In the genomic region with DNA sequence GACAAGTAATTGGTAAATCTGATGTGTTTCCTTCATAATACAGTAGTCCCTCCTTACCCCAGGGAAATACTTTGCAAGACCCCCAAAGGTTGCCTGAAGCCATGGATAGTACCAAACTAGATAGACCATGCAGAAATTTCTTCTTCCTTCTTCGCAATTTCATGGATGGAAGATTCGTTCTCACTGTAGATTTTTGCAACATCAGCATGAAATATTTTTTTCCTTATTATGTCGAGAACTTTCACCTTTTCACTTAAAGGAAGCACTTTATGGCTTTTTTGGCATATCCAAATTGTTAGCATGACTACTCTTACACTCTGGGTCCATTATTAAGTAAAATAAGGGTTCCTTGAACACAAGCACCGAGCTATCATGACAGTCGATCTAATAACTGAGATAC, we compare ENCODE assay signal across 35 cellular contexts.
DNase-seq lines count a peak whose midpoint lies in the region; ATAC-seq, FAIRE-seq and TF ChIP-seq lines count a peak whose summit lies in the region.
"Had no signal": no experiment of that assay in that cellular context is flagged by ENCODE, and none has a peak within 500 bp of the region (broad histone marks: within the 10 kb centered on the region; RNA-seq: fewer than 3 reads in every experiment).

No MANE protein-coding gene starts in this region.

- H3K9me2 ChIP-seq in MM.1S (replicated peaks; ENCODE audit: insufficient read depth, low read length), result no peaks in the 10 kb centered on the region

- no peak overlapping the region for H3K23ac ChIP-seq in IMR-90 (ENCODE audit: low read depth, low read length)

- TF ChIP-seq EP300 in HepG2 (IDR thresholded peaks at IDR 0.05; ENCODE audit: low read depth in 2 of 2, low read length in 2 of 2), result no peak
- no peak for TF ChIP-seq EP300 in HepG2 (CRISPR knock-in tag; IDR thresholded peaks at IDR 0.05; ENCODE audit: borderline replicate concordance)
- no peak for TF ChIP-seq EP300 in A549 (IDR thresholded peaks at IDR 0.05)
- TF ChIP-seq EP300 in K562 (IDR thresholded peaks at IDR 0.05; ENCODE audit: low read length), result no peak

- WGBS in HepG2 (ENCODE audit: low lambda C conversion rate), result 6% methylated on average over 5 of the region's 5 CpGs
- WGBS in right lobe of liver (ENCODE audit: insufficient coverage, low coverage, low lambda C conversion rate, missing lambda C conversion rate), result 30% methylated on average over 5 of the region's 5 CpGs
- WGBS in A549 (ENCODE audit: missing lambda C conversion rate), result under 1% methylated on average over 5 of the region's 5 CpGs
- WGBS in IMR-90 (ENCODE audit: extremely low coverage in 2 of 2, insufficient read length in 1 of 2), 2 experiments, result 44% methylated on average over 2 of the region's 5 CpGs; no CpG with 5 or more reads in 1 of the 2 experiments
- 2% methylated on average over 5 of the region's 5 CpGs for WGBS in K562 (ENCODE audit: insufficient coverage, low coverage, missing lambda C conversion rate)

- H4K20me1 ChIP-seq in HepG2 (ENCODE audit: insufficient read depth, low read length) (no peaks in the 10 kb centered on the region), IMR-90 (ENCODE audit: insufficient read depth, low read length) (no peaks in the 10 kb centered on the region), K562 (replicated peaks; ENCODE audit: control insufficient read depth, insufficient read depth, low read length) (no peaks in the 10 kb centered on the region), MM.1S (ENCODE audit: insufficient read depth, low read length) (no peaks in the 10 kb centered on the region)
- H4K20me1 ChIP-seq: BLaER1; BLaER1 treated with 17β-estradiol and CSF1 and Interleukin-3, amounts not matched to agents 10 nM and 100 nM had no signal

- FAIRE-seq in HepG2 (lab: Jason Lieb, UNC) (no peak), A549 (lab: Jason Lieb, UNC) (no peak), K562 (lab: Jason Lieb, UNC) (no peak)
- FAIRE-seq: A204.1, D721Med had no signal

- dilution Hi-C loops in IMR-90 (cut with HindIII; ENCODE audit: low sequenced_read_pairs, unreplicated experiment), result no loop called here

- no peaks in the 10 kb centered on the region for H3K79me1 ChIP-seq in IMR-90 (ENCODE audit: low read depth in 1 of 2, low read length in 2 of 2)

- DNase-seq in HepG2 (ENCODE audit: low spot score) (no peak), right lobe of liver (no peak), A549 (ENCODE audit: low read depth in 1 of 2, low spot score in 1 of 2) (no peak), IMR-90 (no peak), K562 (ENCODE audit: extremely low read depth in 1 of 4, low spot score in 3 of 4) (no peak), NCI-H69 (lab: John Stamatoyannopoulos, UW) (no peak), Calu3 (no peak), MM.1S (no peak)
- DNase-seq: 8988T; ACHN; AML-193; BE2C; C1 segment of cervical spinal cord; Caco-2; CD4-positive, alpha-beta memory T cell; CD4-positive, alpha-beta T cell; CD4-positive, CD25-positive, alpha-beta regulatory T cell; CD8-positive, alpha-beta memory T cell; CD8-positive, alpha-beta T cell; COR-L47; DMS 273 treated with DMSO at 0.1 percent for 48 hours; DMS153; DMS53; DMS79; DMS79 treated with DMSO at 0.1 percent for 48 hours; DND-41; EL had no signal

- H3K36me3 ChIP-seq in HepG2 (replicated peaks in 1 of 2; ENCODE audit: control insufficient read depth in 1 of 2, insufficient read depth in 2 of 2, low read length in 2 of 2), result no peaks in the 10 kb centered on the region
- no peaks in the 10 kb centered on the region for H3K36me3 ChIP-seq in right lobe of liver
- no peaks in the 10 kb centered on the region for H3K36me3 ChIP-seq in IMR-90 (ENCODE audit: control insufficient read depth, insufficient read depth, low read length)
- no peaks in the 10 kb centered on the region for H3K36me3 ChIP-seq in K562 (ENCODE audit: control insufficient read depth, insufficient read depth, low read length)
- H3K36me3 ChIP-seq in MM.1S (replicated peaks; ENCODE audit: insufficient read depth, low read length), result no peaks in the 10 kb centered on the region
- H3K36me3 ChIP-seq: BE2C; BLaER1; BLaER1 treated with 17β-estradiol and CSF1 and Interleukin-3, amounts not matched to agents 10 nM and 100 nM had no signal

- H3K9me3 ChIP-seq in HepG2 (ENCODE audit: low read length) (no peaks in the 10 kb centered on the region), right lobe of liver (no peaks in the 10 kb centered on the region), A549 (no peaks in the 10 kb centered on the region), IMR-90 (ENCODE audit: control insufficient read depth, insufficient read depth, low read length) (peaks cover 1% of the 10 kb centered on the region; the same call in 1 of the 2 replicates), K562 (replicated peaks; ENCODE audit: control insufficient read depth, insufficient read depth, low read depth, low read length) (no peaks in the 10 kb centered on the region), MM.1S (replicated peaks; ENCODE audit: insufficient read depth, low read length) (no peaks in the 10 kb centered on the region)
- H3K9me3 ChIP-seq: BE2C; BLaER1; BLaER1 treated with 17β-estradiol and CSF1 and Interleukin-3, amounts not matched to agents 10 nM and 100 nM; Caco-2 had no signal

- peaks cover 19% of the 10 kb centered on the region for H3K27me3 Mint-ChIP-seq in Calu3 (ENCODE audit: unreplicated experiment)
- H3K27me3 Mint-ChIP-seq: B cell; CD4-positive, alpha-beta memory T cell; CD4-positive, alpha-beta T cell had no signal

- no peak overlapping the region for H4K91ac ChIP-seq in IMR-90 (ENCODE audit: insufficient read depth, low read depth, low read length)

- no peak overlapping the region for H3K14ac ChIP-seq in IMR-90 (replicated peaks; ENCODE audit: low read depth, low read length)

- H2BK15ac ChIP-seq in IMR-90 (ENCODE audit: low read depth, low read length), result no peak overlapping the region

- H2BK20ac ChIP-seq in IMR-90 (ENCODE audit: low read depth, low read length), result no peak overlapping the region

- no peak overlapping the region for H2BK5ac ChIP-seq in IMR-90 (ENCODE audit: low read depth, low read length, poor library complexity, severe bottlenecking)

- H2AK9ac ChIP-seq in IMR-90 (replicated peaks; ENCODE audit: low read depth, low read length, poor library complexity), result no peak overlapping the region

- H3K27me3 ChIP-seq in HepG2 (ENCODE audit: control insufficient read depth in 1 of 2, insufficient read depth in 2 of 2, low read length in 2 of 2), result no peaks in the 10 kb centered on the region
- no peaks in the 10 kb centered on the region for H3K27me3 ChIP-seq in right lobe of liver
- no peaks in the 10 kb centered on the region for H3K27me3 ChIP-seq in IMR-90 (ENCODE audit: control insufficient read depth, insufficient read depth, low read length)
- H3K27me3 ChIP-seq in K562 (ENCODE audit: control insufficient read depth in 2 of 2, insufficient read depth in 2 of 2, low read length in 2 of 2), result peaks cover 2 to 4% of the 10 kb centered on the region in 2 experiments; a peak in 1 of 5 replicates
- H3K27me3 ChIP-seq in MM.1S (replicated peaks; ENCODE audit: insufficient read depth, low read length), result no peaks in the 10 kb centered on the region
- H3K27me3 ChIP-seq: BLaER1; BLaER1 treated with 17β-estradiol and CSF1 and Interleukin-3, amounts not matched to agents 10 nM and 100 nM had no signal

- TF ChIP-seq POLR2A in HepG2 (IDR thresholded peaks at IDR 0.05; ENCODE audit: insufficient read depth in 1 of 2, low read depth in 2 of 2, low read length in 2 of 2) (no peak), right lobe of liver (IDR thresholded peaks at IDR 0.05) (no peak), A549 (IDR thresholded peaks at IDR 0.05; ENCODE audit: low read length) (no peak), IMR-90 (IDR thresholded peaks at IDR 0.05; ENCODE audit: low read depth, low read length) (no peak), K562 (conservative IDR thresholded peaks at IDR 0.05) (no peak)

- H3K4me2 ChIP-seq in HepG2 (ENCODE audit: low read depth, low read length), result no peak overlapping the region
- H3K4me2 ChIP-seq in A549, result no peak overlapping the region
- no peak overlapping the region for H3K4me2 ChIP-seq in IMR-90 (ENCODE audit: low read depth, low read length)
- H3K4me2 ChIP-seq in K562 (ENCODE audit: insufficient read depth, low read length), result no peak overlapping the region
- no peak overlapping the region for H3K4me2 ChIP-seq in MM.1S (ENCODE audit: low read depth, low read length)
- H3K4me2 ChIP-seq: BLaER1 had no signal

- ATAC-seq in HepG2 (no peak), right lobe of liver (no peak), A549 (no peak), IMR-90 (ENCODE audit: low read depth) (no peak), K562 (no peak)
- ATAC-seq: CD8-positive, alpha-beta T cell had no signal

- H3K4me1 ChIP-seq in HepG2 (ENCODE audit: insufficient read depth, low read length) (no peaks in the 10 kb centered on the region), right lobe of liver (no peaks in the 10 kb centered on the region), A549 (no peaks in the 10 kb centered on the region), IMR-90 (ENCODE audit: control insufficient read depth, insufficient read depth, low read length) (no peaks in the 10 kb centered on the region), K562 (replicated peaks in 1 of 2; ENCODE audit: control insufficient read depth in 2 of 2, insufficient read depth in 2 of 2, low read length in 2 of 2) (no peaks in the 10 kb centered on the region), MM.1S (ENCODE audit: low read length) (no peaks in the 10 kb centered on the region)
- H3K4me1 ChIP-seq: BLaER1, Caco-2 had no signal

- H3K56ac ChIP-seq in IMR-90 (ENCODE audit: extremely low read depth, insufficient read depth, low read length), result no peak overlapping the region

- no peak overlapping the region for H3K27ac ChIP-seq in HepG2 (ENCODE audit: extremely low read length, insufficient read depth, low read length)
- no peak overlapping the region for H3K27ac ChIP-seq in right lobe of liver
- H3K27ac ChIP-seq in A549, result no peak overlapping the region
- H3K27ac ChIP-seq in IMR-90 (ENCODE audit: insufficient read depth, low read length), result no peak overlapping the region
- no peak overlapping the region for H3K27ac ChIP-seq in K562 (ENCODE audit: extremely low read depth, low read depth, low read length)
- no peak overlapping the region for H3K27ac ChIP-seq in MM.1S (ENCODE audit: low read length)
- H3K27ac ChIP-seq: 22Rv1; BLaER1; BLaER1 treated with 17β-estradiol and CSF1 and Interleukin-3, amounts not matched to agents 10 nM and 100 nM; C4-2B had no signal

- no peak overlapping the region for H4K8ac ChIP-seq in IMR-90 (ENCODE audit: low read depth in 2 of 2, low read length in 2 of 2)

- no peaks in the 10 kb centered on the region for H3K9me3 Mint-ChIP-seq in Calu3 (ENCODE audit: low read depth, unreplicated experiment)
- H3K9me3 Mint-ChIP-seq: CD4-positive, alpha-beta memory T cell; CD4-positive, alpha-beta T cell; CD4-positive, CD25-positive, alpha-beta regulatory T cell; CD8-positive, alpha-beta T cell had no signal

- no peak overlapping the region for H3K27ac Mint-ChIP-seq in Calu3 (ENCODE audit: unreplicated experiment)
- H3K27ac Mint-ChIP-seq: B cell; CD14-positive monocyte; CD4-positive, alpha-beta memory T cell; CD4-positive, alpha-beta T cell; CD4-positive, CD25-positive, alpha-beta regulatory T cell; CD8-positive, alpha-beta memory T cell; CD8-positive, alpha-beta T cell had no signal

- no peaks in the 10 kb centered on the region for H3K9me1 ChIP-seq in IMR-90 (ENCODE audit: insufficient read depth, low read length)
- H3K9me1 ChIP-seq in K562 (ENCODE audit: control insufficient read depth, insufficient read depth, low read length), result no peaks in the 10 kb centered on the region

- no peaks in the 10 kb centered on the region for H3K4me1 Mint-ChIP-seq in Calu3 (ENCODE audit: low read depth, unreplicated experiment)
- H3K4me1 Mint-ChIP-seq: B cell; CD4-positive, alpha-beta memory T cell; CD4-positive, CD25-positive, alpha-beta regulatory T cell; CD8-positive, alpha-beta memory T cell had no signal

- no peak for TF ChIP-seq CTCF in HepG2 (CRISPR knock-in tag; IDR thresholded peaks at IDR 0.05)
- TF ChIP-seq CTCF in right lobe of liver (IDR thresholded peaks at IDR 0.05), result no peak
- TF ChIP-seq CTCF in A549 (IDR thresholded peaks at IDR 0.05), result no peak
- no peak for TF ChIP-seq CTCF in IMR-90 (conservative IDR thresholded peaks at IDR 0.05; ENCODE audit: low read depth, low read length)
- TF ChIP-seq CTCF in K562 (IDR thresholded peaks at IDR 0.05 in 2 of 3, conservative IDR thresholded peaks at IDR 0.05 in 1 of 3; ENCODE audit: insufficient read depth in 2 of 3, low read depth in 1 of 3, low read length in 3 of 3), result no peak
- no peak for TF ChIP-seq CTCF in Calu3 (IDR thresholded peaks at IDR 0.05; ENCODE audit: unreplicated experiment)
- TF ChIP-seq CTCF in MM.1S (IDR thresholded peaks at IDR 0.05; ENCODE audit: low read length), result no peak

- in situ Hi-C loops in HepG2 (cut with HindIII; ENCODE audit: extremely low pct_ligation_motif_present, low pct_unique_long_range_greater_than_20kb), result no loop called here
- in situ Hi-C loops in IMR-90 (cut with MboI; ENCODE audit: low sequenced_read_pairs), result no loop called here
- in situ Hi-C loops in K562 (cut with MboI), result no loop called here

- no peak overlapping the region for H3K18ac ChIP-seq in IMR-90 (ENCODE audit: low read depth, low read length)

- intact Hi-C loops in HepG2 (cut with micrococcal nuclease; ENCODE audit: unreplicated experiment) (no loop called here), right lobe of liver (cut with DNase I) (no loop called here), IMR-90 (cut with micrococcal nuclease) (no loop called here), K562 (cut with micrococcal nuclease) (no loop called here), Calu3 (cut with micrococcal nuclease; ENCODE audit: unreplicated experiment) (no loop called here)

- H3K4me3 ChIP-seq in HepG2 (replicated peaks in 1 of 3; ENCODE audit: insufficient read depth in 1 of 3, low read depth in 2 of 3, low read length in 3 of 3), result no peak overlapping the region
- H3K4me3 ChIP-seq in right lobe of liver, result no peak overlapping the region
- no peak overlapping the region for H3K4me3 ChIP-seq in A549
- no peak overlapping the region for H3K4me3 ChIP-seq in IMR-90 (ENCODE audit: insufficient read depth, low read depth, low read length)
- H3K4me3 ChIP-seq in K562, result no peak overlapping the region
- H3K4me3 ChIP-seq in MM.1S (ENCODE audit: low read length), result no peak overlapping the region
- H3K4me3 ChIP-seq: BLaER1; BLaER1 treated with 17β-estradiol and CSF1 and Interleukin-3, amounts not matched to agents 10 nM and 100 nM had no signal

- H3K79me2 ChIP-seq in HepG2 (ENCODE audit: insufficient read depth, low read length) (no peaks in the 10 kb centered on the region), K562 (ENCODE audit: control insufficient read depth, insufficient read depth, low read length) (no peaks in the 10 kb centered on the region), MM.1S (ENCODE audit: low read length) (no peaks in the 10 kb centered on the region)

- H3K4ac ChIP-seq in IMR-90 (ENCODE audit: low read depth, low read length), result no peak overlapping the region

- TF ChIP-seq RAD21 in HepG2 (CRISPR knock-in tag; IDR thresholded peaks at IDR 0.05) (no peak), A549 (conservative IDR thresholded peaks at IDR 0.05 in 1 of 2, IDR thresholded peaks at IDR 0.05 in 1 of 2) (no peak), IMR-90 (IDR thresholded peaks at IDR 0.05; ENCODE audit: low read length) (no peak), K562 (CRISPR knock-in tag; conservative IDR thresholded peaks at IDR 0.05 in 1 of 2, IDR thresholded peaks at IDR 0.05 in 1 of 2) (no peak)

- H3K9ac ChIP-seq in HepG2 (ENCODE audit: insufficient read depth, low read depth, low read length) (no peak overlapping the region), IMR-90 (ENCODE audit: low read depth, low read length) (no peak overlapping the region), K562 (ENCODE audit: insufficient read depth in 1 of 2, low read depth in 2 of 2, low read length in 2 of 2) (no peak overlapping the region), MM.1S (ENCODE audit: low read length) (no peak overlapping the region)
- H3K9ac ChIP-seq: BLaER1; BLaER1 treated with 17β-estradiol and CSF1 and Interleukin-3, amounts not matched to agents 10 nM and 100 nM had no signal

- BruUV-seq in HepG2 (replicated peaks; lab: Mats Ljungman, UMichigan) (no TSS peak), IMR-90 (replicated peaks; lab: Mats Ljungman, UMichigan) (no TSS peak), K562 (replicated peaks; lab: Mats Ljungman, UMichigan) (no TSS peak), Calu3 (replicated peaks; lab: Mats Ljungman, UMichigan) (no TSS peak)

- H4K5ac ChIP-seq in IMR-90 (ENCODE audit: low read depth, low read length), result no peak overlapping the region

- H3K36me3 Mint-ChIP-seq in Calu3 (ENCODE audit: insufficient read depth, unreplicated experiment), result no peaks in the 10 kb centered on the region
- H3K36me3 Mint-ChIP-seq: CD14-positive monocyte; CD4-positive, alpha-beta memory T cell; CD4-positive, CD25-positive, alpha-beta regulatory T cell; CD8-positive, alpha-beta memory T cell; CD8-positive, alpha-beta T cell had no signal

- H2AK5ac ChIP-seq in IMR-90 (ENCODE audit: low read depth, low read length), result no peak overlapping the region

- CTCF ChIA-PET in HepG2 (lab: Yijun Ruan, JAX; ENCODE audit: low intra/inter-chr PET ratio, low total read pairs) (no interaction called here), A549 (lab: Yijun Ruan, JAX) (interaction anchor here (1.0 kb wide), 1 partner anchor 187 kb away, joined by 3 read pairs; no protein-coding TSS in a partner anchor), IMR-90 (lab: Yijun Ruan, JAX) (interaction anchor here (1.3 kb wide), 1 partner anchor 19 kb away, joined by 3 read pairs; no protein-coding TSS in a partner anchor), K562 (lab: Yijun Ruan, JAX; ENCODE audit: low intra/inter-chr PET ratio) (no interaction called here), Calu3 (lab: Charles Lee) (no interaction called here)

- H2BK120ac ChIP-seq in IMR-90 (ENCODE audit: low read depth, low read length), result no peak overlapping the region

- H3K4me3 Mint-ChIP-seq in Calu3 (ENCODE audit: low read depth, unreplicated experiment), result no peak overlapping the region
- H3K4me3 Mint-ChIP-seq: B cell; CD14-positive monocyte; CD4-positive, alpha-beta memory T cell; CD4-positive, alpha-beta T cell; CD4-positive, CD25-positive, alpha-beta regulatory T cell; CD8-positive, alpha-beta memory T cell; CD8-positive, alpha-beta T cell had no signal

- no peaks in the 10 kb centered on the region for H3F3A ChIP-seq in MM.1S (ENCODE audit: insufficient read depth, low read length)

- H2AFZ ChIP-seq in HepG2 (ENCODE audit: low read length) (no peak overlapping the region), IMR-90 (replicated peaks; ENCODE audit: low read length, poor library complexity) (no peak overlapping the region), K562 (ENCODE audit: low read depth, low read length) (no peak overlapping the region), MM.1S (ENCODE audit: low read length) (no peak overlapping the region)

- POLR2A ChIA-PET in HepG2 (lab: Yijun Ruan, JAX) (no interaction called here), A549 (lab: Yijun Ruan, JAX) (no interaction called here), IMR-90 (lab: Charles Lee; ENCODE audit: unreplicated experiment) (no interaction called here), K562 (lab: Yijun Ruan, JAX) (no interaction called here)

Comparison
In these comparisons a context has a peak if more than half of its experiments do, and no peak if none do; other contexts are left out.
1. CTCF ChIA-PET loops: an anchor here in A549 (1.0 kb wide) and IMR-90 (1.3 kb wide); none called in HepG2, K562 and Calu3.